ENCODE assay signal across 1 cellular context in genomic region chr3:49871536-49872157, GRCh38.
TF ChIP-seq lines count a peak whose summit lies in the region.

No MANE protein-coding gene starts in this region.

TF ChIP-seq in HepG2, 621 proteins besides CTCF, POLR2A, EP300 and RAD21 (continued from another document):
- TF ChIP-seq PAX8 (CRISPR knock-in tag; IDR thresholded peaks at IDR 0.05; ENCODE audit: borderline replicate concordance), result no peak
- no peak for TF ChIP-seq FOXK2 (IDR thresholded peaks at IDR 0.05)
- TF ChIP-seq ZNF3 (CRISPR knock-in tag; IDR thresholded peaks at IDR 0.05), result no peak
TF ChIP-seq in HepG2: peak in this region for 14.
